Comparison of ENCODE assay signal across 8 cellular contexts in the genomic region with DNA sequence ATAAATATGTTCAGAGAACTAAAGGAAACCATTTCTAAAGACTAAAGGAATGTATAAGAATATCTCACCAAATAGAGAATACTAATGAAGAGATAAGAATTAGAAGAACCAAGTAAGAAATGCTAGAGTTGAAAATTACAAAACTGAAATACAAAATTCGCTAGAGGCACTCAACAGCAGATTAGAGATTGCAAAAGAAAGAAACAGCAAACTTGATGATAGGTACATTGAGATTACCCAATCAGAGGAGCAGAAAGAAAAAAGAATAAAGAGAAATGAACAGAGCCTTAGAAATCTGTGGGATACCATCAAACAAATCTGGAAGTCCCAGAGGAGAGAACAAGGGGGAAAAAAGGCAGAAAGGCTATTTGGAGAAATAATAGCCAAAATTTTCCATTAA.
"Had no signal": no experiment of that assay in that cellular context is flagged by ENCODE, and none has a peak within 500 bp of the region (broad histone marks: within the 10 kb centered on the region; RNA-seq: fewer than 3 reads in every experiment).

No MANE protein-coding gene starts in this region.

- DNase-seq: GDM1, GF-D8 had no signal

- FAIRE-seq: G401.6, GM12878, GM12891, GM12892, GM18507, GM19239 had no signal

- H3K4me3 ChIP-seq: GM12878 had no signal

- ATAC-seq: GM12878 had no signal
